Comparison of ENCODE assay signal across 27 cellular contexts in the genomic region with DNA sequence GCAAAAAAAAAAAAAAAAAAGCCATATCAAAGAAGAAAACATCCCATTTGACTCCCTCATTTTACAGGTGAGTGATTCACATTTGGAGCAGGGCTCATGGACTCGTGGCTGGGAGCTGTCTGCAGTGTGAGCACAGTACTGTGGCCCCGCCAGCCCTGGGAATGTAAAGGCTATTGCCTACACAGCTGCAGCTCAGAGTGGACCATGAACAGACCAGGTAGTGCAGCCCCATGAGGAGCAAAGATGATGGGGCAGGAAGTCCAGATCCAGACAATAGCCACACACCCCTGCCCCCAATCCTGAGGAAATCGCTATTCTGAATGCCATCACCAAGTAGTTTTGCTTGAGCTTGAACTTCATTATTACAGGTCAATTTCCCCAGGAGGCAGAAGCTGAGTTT. TPM values are rescaled to one million over a fixed set of nuclear protein-coding genes. Genes with fewer than 3 reads are reported as not detected.
DNase-seq lines count a peak whose midpoint lies in the region; ATAC-seq and TF ChIP-seq lines count a peak whose summit lies in the region.
"Had no signal": no experiment of that assay in that cellular context is flagged by ENCODE, and none has a peak within 500 bp of the region (broad histone marks: within the 10 kb centered on the region; RNA-seq: fewer than 3 reads in every experiment).

No MANE protein-coding gene starts in this region.

- peak; percentile 4 for DNase-seq in activated CD8-positive, alpha-beta memory T cell treated with anti-CD3 and anti-CD28 coated beads for 24 hours
- DNase-seq in activated CD8-positive, alpha-beta memory T cell treated with anti-CD3 and anti-CD28 coated beads, Interleukin-2, amount 10 ng/mL, durations not matched to agents 7 days and 5 days = no peak
- DNase-seq in esophagus muscularis mucosa (ENCODE audit: extremely low spot score) (peak; percentile 82), osteocyte (ENCODE audit: extremely low spot score, unreplicated experiment) (peak; percentile 56), left cardiac atrium (no peak)
- DNase-seq in stimulated activated CD4-positive, alpha-beta T cell treated with anti-CD3 and anti-CD28 coated beads, Interleukin-12 subunit alpha, Interleukin-12 subunit beta, amount 100 ng/mL, for 4 hours = no peak
- DNase-seq: 8988T; ACHN; BE2C; C1 segment of cervical spinal cord; CD4-positive, alpha-beta memory T cell; CD4-positive, CD25-positive, alpha-beta regulatory T cell; CD8-positive, alpha-beta memory T cell; COR-L47; DMS 273 treated with DMSO at 0.1 percent for 48 hours; DMS153; DMS53; DMS79; DND-41; EL; GDM1 had no signal

- no peak for TF ChIP-seq POLR2A in esophagus muscularis mucosa (IDR thresholded peaks at IDR 0.05; ENCODE audit: low read depth)

- H3K4me1 ChIP-seq in esophagus muscularis mucosa = no peaks in the 10 kb centered on the region

- H3K9me3 Mint-ChIP-seq in activated CD8-positive, alpha-beta memory T cell treated with anti-CD3 and anti-CD28 coated beads, Interleukin-2, amount 10 ng/mL, durations not matched to agents 7 days and 5 days (ENCODE audit: low read depth) = no peaks in the 10 kb centered on the region
- H3K9me3 Mint-ChIP-seq in osteocyte (ENCODE audit: unreplicated experiment) = no peaks in the 10 kb centered on the region
- H3K9me3 Mint-ChIP-seq: CD4-positive, alpha-beta memory T cell; CD4-positive, CD25-positive, alpha-beta regulatory T cell; CD8-positive, alpha-beta memory T cell had no signal

- H3K4me3 Mint-ChIP-seq in activated CD8-positive, alpha-beta memory T cell treated with anti-CD3 and anti-CD28 coated beads, Interleukin-2, amount 10 ng/mL, durations not matched to agents 7 days and 5 days = no peak overlapping the region
- H3K4me3 Mint-ChIP-seq in osteocyte (ENCODE audit: unreplicated experiment) = no peak overlapping the region
- H3K4me3 Mint-ChIP-seq: CD14-positive monocyte; CD4-positive, alpha-beta memory T cell; CD4-positive, CD25-positive, alpha-beta regulatory T cell; CD8-positive, alpha-beta memory T cell had no signal

- H3K4me1 Mint-ChIP-seq in activated CD8-positive, alpha-beta memory T cell treated with anti-CD3 and anti-CD28 coated beads, Interleukin-2, amount 10 ng/mL, durations not matched to agents 7 days and 5 days = no peaks in the 10 kb centered on the region
- no peaks in the 10 kb centered on the region for H3K4me1 Mint-ChIP-seq in osteocyte (ENCODE audit: unreplicated experiment)
- H3K4me1 Mint-ChIP-seq: CD4-positive, alpha-beta memory T cell; CD8-positive, alpha-beta memory T cell had no signal

- no peak for ATAC-seq in activated CD8-positive, alpha-beta memory T cell treated with anti-CD3 and anti-CD28 coated beads, Interleukin-2, amount 10 ng/mL, durations not matched to agents 7 days and 5 days
- ATAC-seq in left cardiac atrium = no peak
- ATAC-seq: GM12878 had no signal

- H3K4me3 ChIP-seq in esophagus muscularis mucosa = no peak overlapping the region
- H3K4me3 ChIP-seq: BLaER1, GM12878 had no signal

- peaks cover 0 to 44% (median 0%) of the 10 kb centered on the region in 4 donors for H3K27me3 ChIP-seq in esophagus muscularis mucosa
- H3K27me3 ChIP-seq: BE2C, BLaER1 had no signal

- no peaks in the 10 kb centered on the region for H3K36me3 ChIP-seq in esophagus muscularis mucosa
- H3K36me3 ChIP-seq: BE2C, BLaER1 had no signal

- H3K9me3 ChIP-seq in esophagus muscularis mucosa = no peaks in the 10 kb centered on the region
- H3K9me3 ChIP-seq: BE2C had no signal

- no peak overlapping the region for H3K27ac ChIP-seq in esophagus muscularis mucosa (replicated peaks in 1 of 4)
- H3K27ac ChIP-seq: BLaER1 had no signal

- H3K27ac Mint-ChIP-seq in activated CD8-positive, alpha-beta memory T cell treated with anti-CD3 and anti-CD28 coated beads, Interleukin-2, amount 10 ng/mL, durations not matched to agents 7 days and 5 days = no peak overlapping the region
- H3K27ac Mint-ChIP-seq in osteocyte (ENCODE audit: unreplicated experiment) = no peak overlapping the region
- H3K27ac Mint-ChIP-seq: CD4-positive, alpha-beta memory T cell; CD4-positive, CD25-positive, alpha-beta regulatory T cell had no signal

- TF ChIP-seq CTCF in esophagus muscularis mucosa (IDR thresholded peaks at IDR 0.05) (no peak), osteocyte (IDR thresholded peaks at IDR 0.05) (no peak)

- intact Hi-C loops in esophagus muscularis mucosa (cut with DNase I) = no loop called here
- intact Hi-C loops in left cardiac atrium (cut with DNase I) = no loop called here

- CTCF ChIA-PET in activated CD8-positive, alpha-beta memory T cell treated with anti-CD3 and anti-CD28 coated beads, Interleukin-2, amount 10 ng/mL, durations not matched to agents 7 days and 5 days (lab: Charles Lee) = interaction anchor here (1.0 to 1.2 kb wide), 2 partner anchors 75 to 454 kb away, joined by 3 to 4 read pairs; a partner anchor contains a TSS

- no peak for TF ChIP-seq EP300 in esophagus muscularis mucosa (IDR thresholded peaks at IDR 0.05)

- no peaks in the 10 kb centered on the region for H3K36me3 Mint-ChIP-seq in activated CD8-positive, alpha-beta memory T cell treated with anti-CD3 and anti-CD28 coated beads, Interleukin-2, amount 10 ng/mL, durations not matched to agents 7 days and 5 days
- H3K36me3 Mint-ChIP-seq in osteocyte (ENCODE audit: unreplicated experiment) = no peaks in the 10 kb centered on the region
- H3K36me3 Mint-ChIP-seq: CD14-positive monocyte; CD4-positive, alpha-beta memory T cell; CD4-positive, CD25-positive, alpha-beta regulatory T cell; CD8-positive, alpha-beta memory T cell had no signal

- 83% methylated on average over 3 of the region's 3 CpGs for WGBS in esophagus muscularis mucosa

- H3K27me3 Mint-ChIP-seq in activated CD8-positive, alpha-beta memory T cell treated with anti-CD3 and anti-CD28 coated beads, Interleukin-2, amount 10 ng/mL, durations not matched to agents 7 days and 5 days = peaks cover 17% of the 10 kb centered on the region
- H3K27me3 Mint-ChIP-seq in osteocyte (ENCODE audit: unreplicated experiment) = no peaks in the 10 kb centered on the region

RNA-seq across cellular contexts. Expression of a gene that starts 55.4 kb away (rescaled TPM):
- total RNA-seq in activated CD8-positive, alpha-beta memory T cell treated with anti-CD3 and anti-CD28 coated beads, Interleukin-2, amount 10 ng/mL, durations not matched to agents 7 days and 5 days = under 1 TPM in 1 of 2 experiments, not detected in 1; 0.35 TPM
- total RNA-seq in esophagus muscularis mucosa (not detected), osteocyte (not detected in 2 replicates), left cardiac atrium (not detected)
- total RNA-seq: A673; CD4-positive, alpha-beta memory T cell; CD4-positive, CD25-positive, alpha-beta regulatory T cell; CD8-positive, alpha-beta memory T cell; Daoy; G401; GM12878 had no signal

Comparison
In these comparisons a context has a peak if more than half of its experiments do, and no peak if none do; other contexts are left out.
1. DNase-seq: peak in activated CD8-positive, alpha-beta memory T cell treated with anti-CD3 and anti-CD28 coated beads for 24 hours (single experiment), esophagus muscularis mucosa (single experiment) and osteocyte (single experiment); none in activated CD8-positive, alpha-beta memory T cell treated with anti-CD3 and anti-CD28 coated beads, Interleukin-2, amount 10 ng/mL, durations not matched to agents 7 days and 5 days (single experiment), stimulated activated CD4-positive, alpha-beta T cell treated with anti-CD3 and anti-CD28 coated beads, Interleukin-12 subunit alpha, Interleukin-12 subunit beta, amount 100 ng/mL, for 4 hours (single experiment) and left cardiac atrium (single experiment).